In the genomic region with DNA sequence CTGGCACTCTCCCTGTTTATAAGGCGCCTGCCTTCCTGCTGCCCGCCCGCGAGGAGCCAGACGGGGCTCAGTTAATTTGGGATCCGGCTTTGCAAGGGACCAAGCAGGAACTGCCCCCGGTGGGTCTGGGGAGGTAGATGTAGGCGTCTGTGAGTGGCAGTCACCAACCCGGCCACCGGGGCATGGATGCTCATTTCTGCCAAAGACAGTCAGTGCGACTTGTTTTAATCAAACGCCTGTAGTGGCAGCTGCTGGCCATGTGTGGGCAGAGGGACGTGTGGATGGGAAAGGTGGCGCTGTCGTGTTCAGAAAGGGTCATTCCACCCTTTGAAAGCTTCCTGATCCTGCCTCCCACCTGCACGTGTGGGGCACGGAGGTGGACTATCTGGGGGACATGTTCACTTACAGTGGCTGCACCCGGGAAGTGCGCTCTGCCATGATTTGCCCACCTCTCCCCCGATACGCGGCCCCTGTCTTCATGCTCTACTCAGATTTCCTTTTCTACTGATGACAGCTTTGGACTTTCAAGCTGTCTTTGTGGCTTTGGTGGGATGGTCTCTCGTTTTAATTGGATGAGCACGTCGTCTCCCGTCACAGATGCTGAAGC, we compare ENCODE assay signal across 8 cellular contexts.
A peak's percentile ranks its signal among the peaks of the same experiment; 100 is the strongest.
DNase-seq lines count a peak whose midpoint lies in the region; ATAC-seq, FAIRE-seq and TF ChIP-seq lines count a peak whose summit lies in the region.

No MANE protein-coding gene starts in this region.

- TF ChIP-seq CTCF in ascending aorta (IDR thresholded peaks at IDR 0.05) (peak; percentile 24 to 40 (median 31)), kidney epithelial cell (IDR thresholded peaks at IDR 0.05; ENCODE audit: insufficient read depth, low read length, poor library complexity, severe bottlenecking) (peak; percentile 49), upper lobe of right lung (IDR thresholded peaks at IDR 0.05) (peak; percentile 31)

- H3K4me1 ChIP-seq in ascending aorta (peaks cover 9 to 42% of the 10 kb centered on the region in 2 donors), upper lobe of right lung (peaks cover 43% of the 10 kb centered on the region)

- no peaks in the 10 kb centered on the region for H3K27me3 ChIP-seq in ascending aorta
- peaks cover 22% of the 10 kb centered on the region for H3K27me3 ChIP-seq in kidney epithelial cell (ENCODE audit: control insufficient read depth, insufficient read depth, low read length)
- H3K27me3 ChIP-seq in upper lobe of right lung, result peaks cover 11% of the 10 kb centered on the region

- H3K27ac ChIP-seq in ascending aorta (peak overlapping the region in 1 of 2 donors; percentile 1), upper lobe of right lung (peak overlapping the region; percentile 8)

- H3K4me3 ChIP-seq in ascending aorta, result peak overlapping the region; percentile 13 to 48
- H3K4me3 ChIP-seq in kidney epithelial cell (ENCODE audit: low read depth, low read length), result no peak overlapping the region
- peak overlapping the region; percentile 50 for H3K4me3 ChIP-seq in upper lobe of right lung

- FAIRE-seq in HTR-8/SVneo (lab: Jason Lieb, UNC), result peak; percentile 84

- no peak for ATAC-seq in upper lobe of right lung
- ATAC-seq in HG02981 (IDR thresholded peaks at IDR 0.05; ENCODE audit: unreplicated experiment), result no peak

- peak; percentile 77 for DNase-seq in COR-L47 (lab: John Stamatoyannopoulos, UW)
- peak; percentile 67 for DNase-seq in HTR-8/SVneo (ENCODE audit: insufficient read length, low spot score)
- DNase-seq in ascending aorta (ENCODE audit: low spot score in 2 of 2), result no peak
- DNase-seq in kidney epithelial cell (ENCODE audit: low read depth), result no peak
- DNase-seq in upper lobe of right lung, result no peak
- no peak for DNase-seq in NOMO-1 treated with DMSO at 0.1 percent for 48 hours (lab: John Stamatoyannopoulos, UW; ENCODE audit: unreplicated experiment)
- DNase-seq in HK-2 (ENCODE audit: unreplicated experiment), result no peak

- H3K36me3 ChIP-seq in ascending aorta (no peaks in the 10 kb centered on the region), kidney epithelial cell (ENCODE audit: control insufficient read depth, insufficient read depth, low read length) (no peaks in the 10 kb centered on the region), upper lobe of right lung (no peaks in the 10 kb centered on the region)

- H3K9me3 ChIP-seq in ascending aorta, result no peaks in the 10 kb centered on the region
- H3K9me3 ChIP-seq in upper lobe of right lung, result no peaks in the 10 kb centered on the region

- intact Hi-C loops in ascending aorta (cut with DNase I), result loop anchor here (5.0 kb wide), 2 partner anchors 35 to 60 kb away; no protein-coding TSS in a partner anchor
- intact Hi-C loops in upper lobe of right lung (cut with DNase I), result no loop called here

Comparison
In these comparisons a context has a peak if more than half of its experiments do, and no peak if none do; other contexts are left out.
1. DNase-seq: peak in COR-L47 (single experiment) and HTR-8/SVneo (single experiment); none in ascending aorta (0 of 2), kidney epithelial cell (single experiment), upper lobe of right lung (single experiment), NOMO-1 treated with DMSO at 0.1 percent for 48 hours (single experiment) and HK-2 (single experiment).
2. Peak in every context shown above with its lines, with median percentiles within 50 percentile points of each other: CTCF ChIP-seq.